In genomic region chr19:47350599-47350998, GRCh38 we compare ENCODE assay signal across 14 cellular contexts. TPM values are rescaled to one million over a fixed set of nuclear protein-coding genes. Genes with fewer than 3 reads are reported as not detected.
DNase-seq lines count a peak whose midpoint lies in the region; ATAC-seq and TF ChIP-seq lines count a peak whose summit lies in the region.
"Had no signal": no experiment of that assay in that cellular context is flagged by ENCODE, and none has a peak within 500 bp of the region (broad histone marks: within the 10 kb centered on the region; RNA-seq: fewer than 3 reads in every experiment).

No MANE protein-coding gene starts in this region.

- no peak for ATAC-seq in central memory CD8-positive, alpha-beta T cell (replicated peaks; ENCODE audit: extremely low read depth, poor library complexity, severe bottlenecking)
- ATAC-seq in HG03439 (IDR thresholded peaks at IDR 0.05; ENCODE audit: unreplicated experiment), result no peak

- POLR2A ChIA-PET in OCI-LY7 (lab: Charles Lee) (no interaction called here), A673 (lab: Charles Lee; ENCODE audit: low non-redundant PET) (no interaction called here)

- no peak for DNase-seq in activated T-cell treated with anti-CD3 and anti-CD28 coated beads, Interleukin-2, amount 50 U/mL, for 24 hours
- DNase-seq in activated T-cell treated with anti-CD3 and anti-CD28 coated beads for 4 hours, result no peak
- DNase-seq in OCI-LY7 (ENCODE audit: low spot score), result no peak
- DNase-seq in central memory CD8-positive, alpha-beta T cell (ENCODE audit: low spot score in 2 of 2), result no peak
- no peak for DNase-seq in progenitor cell of endocrine pancreas (ENCODE audit: low spot score, unreplicated experiment)
- no peak for DNase-seq in G401 (ENCODE audit: low spot score)
- no peak for DNase-seq in A673 (ENCODE audit: low spot score)
- DNase-seq: activated effector memory CD4-positive, alpha-beta T cell treated with Interleukin-2 at 50 U/mL for 16 hours; GF-D8; islet precursor cell; MG63 had no signal

- no peak for TF ChIP-seq CTCF in OCI-LY7 (conservative IDR thresholded peaks at IDR 0.05; ENCODE audit: low read length)
- no peak for TF ChIP-seq CTCF in progenitor cell of endocrine pancreas (IDR thresholded peaks at IDR 0.05; ENCODE audit: unreplicated experiment)
- TF ChIP-seq CTCF in A673 (conservative IDR thresholded peaks at IDR 0.05; ENCODE audit: low read depth, low read length), result no peak

- peaks cover 27% of the 10 kb centered on the region for H3K79me2 ChIP-seq in OCI-LY7 (ENCODE audit: insufficient read depth, low read depth, low read length)

- peak overlapping the region; percentile 98 for H3K4me3 Mint-ChIP-seq in activated T-cell treated with anti-CD3 and anti-CD28 coated beads, Interleukin-2, amount 50 U/mL, for 24 hours
- H3K4me3 Mint-ChIP-seq in central memory CD8-positive, alpha-beta T cell, result peak overlapping the region; percentile 6
- H3K4me3 Mint-ChIP-seq in progenitor cell of endocrine pancreas (ENCODE audit: low read depth), result peak overlapping the region; percentile 72

- peak overlapping the region; percentile 88 for H3K27ac Mint-ChIP-seq in activated T-cell treated with anti-CD3 and anti-CD28 coated beads, Interleukin-2, amount 50 U/mL, for 24 hours
- peak overlapping the region; percentile 2 for H3K27ac Mint-ChIP-seq in central memory CD8-positive, alpha-beta T cell (ENCODE audit: low read depth)
- no peak overlapping the region for H3K27ac Mint-ChIP-seq in progenitor cell of endocrine pancreas

- no peak overlapping the region for H2AFZ ChIP-seq in OCI-LY7 (ENCODE audit: low read length)

- BruUV-seq in OCI-LY7 (replicated peaks; lab: Mats Ljungman, UMichigan) (no TSS peak), A673 (replicated peaks; lab: Mats Ljungman, UMichigan) (no TSS peak)

- intact Hi-C loops in OCI-LY7 (cut with micrococcal nuclease; ENCODE audit: unreplicated experiment) (no loop called here), A673 (cut with micrococcal nuclease; ENCODE audit: unreplicated experiment) (no loop called here)

- CTCF ChIA-PET in OCI-LY7 (lab: Charles Lee; ENCODE audit: unreplicated experiment), result no interaction called here
- CTCF ChIA-PET in A673 (lab: Charles Lee), result no interaction called here

- H3K4me2 ChIP-seq in OCI-LY7 (ENCODE audit: low read length), result peak overlapping the region; percentile 38

- H3K9me3 Mint-ChIP-seq in activated T-cell treated with anti-CD3 and anti-CD28 coated beads, Interleukin-2, amount 50 U/mL, for 24 hours, result peaks cover 3% of the 10 kb centered on the region
- no peaks in the 10 kb centered on the region for H3K9me3 Mint-ChIP-seq in central memory CD8-positive, alpha-beta T cell
- no peaks in the 10 kb centered on the region for H3K9me3 Mint-ChIP-seq in progenitor cell of endocrine pancreas (ENCODE audit: low read depth)

- H3K36me3 Mint-ChIP-seq in activated T-cell treated with anti-CD3 and anti-CD28 coated beads, Interleukin-2, amount 50 U/mL, for 24 hours (ENCODE audit: low read depth), result peaks cover 63% of the 10 kb centered on the region
- peaks cover 24% of the 10 kb centered on the region for H3K36me3 Mint-ChIP-seq in central memory CD8-positive, alpha-beta T cell (ENCODE audit: insufficient read depth)
- H3K36me3 Mint-ChIP-seq in progenitor cell of endocrine pancreas (ENCODE audit: insufficient read depth), result peaks cover 17% of the 10 kb centered on the region

- H3K4me1 ChIP-seq in OCI-LY7 (ENCODE audit: insufficient read depth, low read length, poor library complexity, severe bottlenecking) (peaks cover 27% of the 10 kb centered on the region), A673 (ENCODE audit: insufficient read depth, low read length, poor library complexity, severe bottlenecking) (peaks cover 8% of the 10 kb centered on the region)

- no peaks in the 10 kb centered on the region for H3K9me3 ChIP-seq in OCI-LY7 (ENCODE audit: low read length)
- no peaks in the 10 kb centered on the region for H3K9me3 ChIP-seq in A673 (ENCODE audit: low read depth, low read length, poor library complexity, severe bottlenecking)
- H3K9me3 ChIP-seq: MG63 had no signal

- H3K27me3 ChIP-seq in A673 (replicated peaks; ENCODE audit: insufficient read depth, low read depth, low read length, poor library complexity), result no peaks in the 10 kb centered on the region
- H3K27me3 ChIP-seq: MG63 had no signal

- no peaks in the 10 kb centered on the region for H3K9me2 ChIP-seq in OCI-LY7 (ENCODE audit: insufficient read depth, low read length)

- no peaks in the 10 kb centered on the region for H3K27me3 Mint-ChIP-seq in activated T-cell treated with anti-CD3 and anti-CD28 coated beads, Interleukin-2, amount 50 U/mL, for 24 hours
- H3K27me3 Mint-ChIP-seq in central memory CD8-positive, alpha-beta T cell, result no peaks in the 10 kb centered on the region
- H3K27me3 Mint-ChIP-seq in progenitor cell of endocrine pancreas, result no peaks in the 10 kb centered on the region

- no peak overlapping the region for H3K4me3 ChIP-seq in OCI-LY7 (ENCODE audit: low read depth, low read length, poor library complexity, severe bottlenecking)
- no peak overlapping the region for H3K4me3 ChIP-seq in A673 (ENCODE audit: low read depth, low read length, poor library complexity, severe bottlenecking)

- H3K4me1 Mint-ChIP-seq in activated T-cell treated with anti-CD3 and anti-CD28 coated beads, Interleukin-2, amount 50 U/mL, for 24 hours (ENCODE audit: low read depth), result peaks cover 50% of the 10 kb centered on the region
- peaks cover 45% of the 10 kb centered on the region for H3K4me1 Mint-ChIP-seq in central memory CD8-positive, alpha-beta T cell
- H3K4me1 Mint-ChIP-seq in progenitor cell of endocrine pancreas (ENCODE audit: low read depth), result peaks cover 18% of the 10 kb centered on the region

- H3K36me3 ChIP-seq in OCI-LY7 (ENCODE audit: insufficient read depth, low read length) (peaks cover 43% of the 10 kb centered on the region), A673 (ENCODE audit: insufficient read depth, low read length, poor library complexity, severe bottlenecking) (peaks cover 31% of the 10 kb centered on the region)

- no peaks in the 10 kb centered on the region for H4K20me1 ChIP-seq in OCI-LY7 (ENCODE audit: insufficient read depth, low read length)

- in situ Hi-C loops in G401 (cut with HindIII; ENCODE audit: low sequenced_read_pairs), result no loop called here

- H3K27ac ChIP-seq in OCI-LY7 (ENCODE audit: low read depth, low read length, poor library complexity, severe bottlenecking) (no peak overlapping the region), A673 (ENCODE audit: low read depth, low read length, poor library complexity, severe bottlenecking) (no peak overlapping the region)
- H3K27ac ChIP-seq: RWPE1 had no signal

RNA-seq across cellular contexts. Expression of gene DHX34, which starts 1.5 kb away (rescaled TPM):
- 23.0 and 32.2 TPM in 2 replicates for total RNA-seq in OCI-LY7 (2014; rRNA removed; shearing (Covaris generic))
- total RNA-seq in OCI-LY7 (2022), result 18.9 and 19.7 TPM in 2 replicates
- 37.7 and 42.1 TPM in 2 replicates for total RNA-seq in progenitor cell of endocrine pancreas
- 13.9 and 16.7 TPM in 2 replicates for total RNA-seq in G401 (2014; rRNA removed; shearing (Covaris generic))
- total RNA-seq in A673 (2021), result 24.5 and 29.6 TPM in 2 replicates

RNA-seq across cellular contexts. Expression of gene C5AR2, which starts 18.6 kb away (rescaled TPM):
- 0.70 and 2.9 TPM in 2 replicates for total RNA-seq in OCI-LY7 (2014; rRNA removed; shearing (Covaris generic))
- total RNA-seq in OCI-LY7 (2022) (2.6 and 3.5 TPM in 2 replicates), progenitor cell of endocrine pancreas (not detected in 2 replicates), A673 (2021) (0.04 TPM in 1 of 2 replicates, not detected in the other)
- total RNA-seq in G401 (2014; rRNA removed; shearing (Covaris generic)), result not detected in 2 replicates
- total RNA-seq: NCI-H460 had no signal

RNA-seq across cellular contexts. Expression of gene C5AR1, which starts 40.9 kb away (rescaled TPM):
- total RNA-seq in OCI-LY7 (2014; rRNA removed; shearing (Covaris generic)), result not detected in 2 replicates
- total RNA-seq in OCI-LY7 (2022) (1.1 TPM in 1 of 2 replicates, not detected in the other), progenitor cell of endocrine pancreas (2.4 and 2.9 TPM in 2 replicates), A673 (2021) (0.92 and 1.2 TPM in 2 replicates)
- 0.68 and 0.92 TPM in 2 replicates for total RNA-seq in G401 (2014; rRNA removed; shearing (Covaris generic))

Comparison
In these comparisons a context has a peak if more than half of its experiments do, and no peak if none do; other contexts are left out.
1. H3K4me3 Mint-ChIP-seq: peak in every context shown above with its lines; median percentile 98 in activated T-cell treated with anti-CD3 and anti-CD28 coated beads, Interleukin-2, amount 50 U/mL, for 24 hours; 72 in progenitor cell of endocrine pancreas; 6 in central memory CD8-positive, alpha-beta T cell.